ENCODE assay signal across 8 cellular contexts in genomic region chr11:112961146-112961668, GRCh38. TPM values are rescaled to one million over a fixed set of nuclear protein-coding genes. Genes with fewer than 3 reads are reported as not detected.
DNase-seq lines count a peak whose midpoint lies in the region; ATAC-seq and TF ChIP-seq lines count a peak whose summit lies in the region.

Gene NCAM1 (plus strand): TSS chr11:112961420.

- POLR2A ChIA-PET in A673 (lab: Charles Lee; ENCODE audit: low non-redundant PET): interaction anchor here (0.6 kb wide), 1 partner anchor 561 kb away, joined by 3 read pairs; no protein-coding TSS in a partner anchor

- peak within 1 kb of the TSS; percentile 61 for H3K4me3 ChIP-seq in A673 (ENCODE audit: low read depth, low read length, poor library complexity, severe bottlenecking)
- H3K4me3 ChIP-seq in urinary bladder (ENCODE audit: low read depth, low read length): peak within 1 kb of the TSS; percentile 56

- peak; percentile 52 to 59 for ATAC-seq in activated T-cell treated with anti-CD3 and anti-CD28 coated beads, Interleukin-2, amount 50 U/mL, for 72 hours (replicated peaks in 1 of 2)
- ATAC-seq in natural killer cell (peak; percentile 59 to 72 (median 67)), GM21825 (IDR thresholded peaks at IDR 0.05; ENCODE audit: unreplicated experiment) (no peak)

- no peaks in the 10 kb centered on the region for H3K9me3 ChIP-seq in A673 (ENCODE audit: low read depth, low read length, poor library complexity, severe bottlenecking)

- H3K4me1 ChIP-seq in A673 (ENCODE audit: insufficient read depth, low read length, poor library complexity, severe bottlenecking) (peaks cover 3% of the 10 kb centered on the region), urinary bladder (ENCODE audit: insufficient read depth) (no peaks in the 10 kb centered on the region)

- peaks cover 0 to 2% of the 10 kb centered on the region in 2 donors for H3K36me3 Mint-ChIP-seq in activated T-cell treated with anti-CD3 and anti-CD28 coated beads, Interleukin-2, amount 50 U/mL, for 72 hours (ENCODE audit: insufficient read depth in 2 of 2)
- no peaks in the 10 kb centered on the region for H3K36me3 Mint-ChIP-seq in natural killer cell

- WGBS in urinary bladder: under 1% methylated on average over 28 of the region's 28 CpGs

- TF ChIP-seq CTCF in A673 (conservative IDR thresholded peaks at IDR 0.05; ENCODE audit: low read depth, low read length) (no peak), GM13977 (IDR thresholded peaks at IDR 0.05; ENCODE audit: extremely low read depth, insufficient read depth, missing control alignments) (no peak), natural killer cell (IDR thresholded peaks at IDR 0.05) (no peak)

- peak within 1 kb of the TSS; percentile 89 for H3K4me3 Mint-ChIP-seq in activated T-cell treated with anti-CD3 and anti-CD28 coated beads, Interleukin-2, amount 50 U/mL, for 72 hours
- peak within 1 kb of the TSS; percentile 97 for H3K4me3 Mint-ChIP-seq in natural killer cell

- no peak within 1 kb of the TSS for H3K27ac Mint-ChIP-seq in activated T-cell treated with anti-CD3 and anti-CD28 coated beads, Interleukin-2, amount 50 U/mL, for 72 hours
- H3K27ac Mint-ChIP-seq in natural killer cell: peak within 1 kb of the TSS; percentile 57 to 92

- peaks cover 35% of the 10 kb centered on the region for H3K27me3 ChIP-seq in A673 (replicated peaks; ENCODE audit: insufficient read depth, low read depth, low read length, poor library complexity)

- intact Hi-C loops in A673 (cut with micrococcal nuclease; ENCODE audit: unreplicated experiment) (loop anchor here (2.0 to 5.0 kb wide), 4 partner anchors 151 to 669 kb away; no protein-coding TSS in a partner anchor), natural killer cell (cut with micrococcal nuclease) (loop anchor here (5.0 kb wide), 1 partner anchor 79 kb away; no protein-coding TSS in a partner anchor)

- H3K27ac ChIP-seq in A673 (ENCODE audit: low read depth, low read length, poor library complexity, severe bottlenecking) (no peak within 1 kb of the TSS), urinary bladder (ENCODE audit: low read depth) (no peak within 1 kb of the TSS)

- no TSS peak for BruUV-seq in A673 (replicated peaks; lab: Mats Ljungman, UMichigan)

- H3K9me3 Mint-ChIP-seq in activated T-cell treated with anti-CD3 and anti-CD28 coated beads, Interleukin-2, amount 50 U/mL, for 72 hours: peaks cover 0 to 3% of the 10 kb centered on the region in 2 donors
- H3K9me3 Mint-ChIP-seq in natural killer cell: no peaks in the 10 kb centered on the region

- H3K36me3 ChIP-seq in A673 (ENCODE audit: insufficient read depth, low read length, poor library complexity, severe bottlenecking) (no peaks in the 10 kb centered on the region), urinary bladder (ENCODE audit: insufficient read depth) (no peaks in the 10 kb centered on the region)

- in situ Hi-C loops in GM13977 (cut with MboI; ENCODE audit: low pct_unique_long_range_greater_than_20kb, low sequenced_read_pairs, unreplicated experiment): no loop called here

- CTCF ChIA-PET in A673 (lab: Charles Lee): interaction anchor here (0.7 kb wide), 1 partner anchor 11 kb away, joined by 4 read pairs; no protein-coding TSS in a partner anchor

- peak; percentile 96 for DNase-seq in A673 (ENCODE audit: low spot score)
- DNase-seq in GM13977 (ENCODE audit: low spot score): peak; percentile 28
- DNase-seq in NCI-H345 (lab: John Stamatoyannopoulos, UW): peak; percentile 98
- DNase-seq in activated T-cell treated with anti-CD3 and anti-CD28 coated beads, Interleukin-2, amount 50 U/mL, for 72 hours: peak; percentile 20 to 37
- DNase-seq in germinal center (ENCODE audit: low spot score): peak; percentile 16
- peak; percentile 39 for DNase-seq in natural killer cell

- H3K4me1 Mint-ChIP-seq in activated T-cell treated with anti-CD3 and anti-CD28 coated beads, Interleukin-2, amount 50 U/mL, for 72 hours (ENCODE audit: low read depth): peaks cover 12% of the 10 kb centered on the region
- peaks cover 21 to 38% of the 10 kb centered on the region in 2 donors for H3K4me1 Mint-ChIP-seq in natural killer cell

- peaks cover 68% of the 10 kb centered on the region for H3K27me3 Mint-ChIP-seq in activated T-cell treated with anti-CD3 and anti-CD28 coated beads, Interleukin-2, amount 50 U/mL, for 72 hours (ENCODE audit: low read depth)
- H3K27me3 Mint-ChIP-seq in natural killer cell (ENCODE audit: low read depth in 2 of 2): no peaks in the 10 kb centered on the region

RNA-seq across cellular contexts. Expression of gene NCAM1, which starts in this region (rescaled TPM):
- 12.0 and 14.3 TPM in 2 replicates for total RNA-seq in A673 (2021)
- total RNA-seq in activated T-cell treated with anti-CD3 and anti-CD28 coated beads, Interleukin-2, amount 50 U/mL, for 72 hours: under 1 TPM in 1 of 2 donors, not detected in 1; 0.60 TPM
- 100 to 1,000 TPM; 129 to 208 (median 187) TPM for total RNA-seq in natural killer cell
- total RNA-seq in urinary bladder: 114 TPM
- polyA plus RNA-seq in urinary bladder: 79.1 TPM

Comparison
In these comparisons a context has a peak if more than half of its experiments do, and no peak if none do; other contexts are left out.
1. Peak in DNase-seq and ATAC-seq in activated T-cell treated with anti-CD3 and anti-CD28 coated beads, Interleukin-2, amount 50 U/mL, for 72 hours; RNA of the gene not detected or under 1 TPM.
2. DNase-seq: peak in every context shown above with its lines; median percentile 98 in NCI-H345; 96 in A673; 39 in natural killer cell; 28 in activated T-cell treated with anti-CD3 and anti-CD28 coated beads, Interleukin-2, amount 50 U/mL, for 72 hours; 28 in GM13977; 16 in germinal center.